In the genomic region with DNA sequence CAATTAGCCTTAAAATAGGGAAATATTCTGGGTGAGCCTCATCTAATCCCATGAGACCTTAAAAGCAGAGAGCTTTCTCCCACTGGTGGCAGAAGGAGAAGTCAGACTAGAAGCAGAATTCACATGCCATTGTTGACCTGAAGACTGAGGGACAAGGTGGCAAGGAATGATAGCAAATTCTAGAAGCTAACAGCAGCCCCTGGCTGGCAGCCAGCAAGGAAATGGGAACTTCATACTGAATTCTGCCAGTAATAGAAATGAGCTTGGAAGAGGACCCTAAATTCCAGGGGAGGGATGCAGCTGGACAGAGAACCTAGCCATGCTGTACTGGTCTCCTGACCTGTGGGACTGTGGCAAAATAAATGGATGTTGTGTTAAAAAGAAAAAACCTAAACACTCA, we compare ENCODE assay signal across 35 cellular contexts.
"Had no signal": no experiment of that assay in that cellular context is flagged by ENCODE, and none has a peak within 500 bp of the region (broad histone marks: within the 10 kb centered on the region; RNA-seq: fewer than 3 reads in every experiment).

No MANE protein-coding gene starts in this region.

- H3K9me3 ChIP-seq: breast epithelium, gastrocnemius medialis, pancreas, psoas muscle, sigmoid colon, tibial artery had no signal

- FAIRE-seq: endometrium, pancreas, TTC549 had no signal

- H3K27me3 ChIP-seq: breast epithelium, hepatocyte, pancreas, sigmoid colon had no signal

- H3K4me1 Mint-ChIP-seq: activated CD4-positive, alpha-beta memory T cell treated with anti-CD3 and anti-CD28 coated beads, Interleukin-2, amount 10 ng/mL, durations not matched to agents 7 days and 5 days; memory B cell; stimulated activated memory B cell treated with anti-CD40 and anti-IgM and Interleukin-4, amounts not matched to agents 10 μg/mL and 1 μg/mL and 100 μg/mL, for 72 hours had no signal

- H3K36me3 ChIP-seq: breast epithelium, gastrocnemius medialis, pancreas, sigmoid colon, stomach, tibial artery had no signal

- H3K9me3 Mint-ChIP-seq: activated naive CD4-positive, alpha-beta T cell treated with anti-CD3 and anti-CD28 coated beads, Interleukin-2, amount 50 U/mL, for 24 hours had no signal

- DNase-seq: activated CD4-positive, alpha-beta memory T cell treated with anti-CD3 and anti-CD28 coated beads, Interleukin-2, amount 10 ng/mL, durations not matched to agents 7 days and 5 days; activated CD4-positive, alpha-beta T cell treated with anti-CD3 and anti-CD28 coated beads for 48 hours; activated CD8-positive, alpha-beta memory T cell treated with anti-CD3 and anti-CD28 coated beads, Interleukin-2, amount 50 U/mL, for 48 hours; activated gamma-delta T cell; activated naive CD8-positive, alpha-beta T cell treated with anti-CD3 and anti-CD28 coated beads, Interleukin-2, amount 50 U/mL, for 24 hours; activated T-cell treated with anti-CD3 and anti-CD28 coated beads, Interleukin-2, amount 50 U/mL, for 24 hours; central memory CD4-positive, alpha-beta T cell; effector CD8-positive, alpha-beta T cell; erythroblast; gastrocnemius medialis; immature natural killer cell; midbrain; naive thymus-derived CD8-positive, alpha-beta T cell; nucleus accumbens; pancreas; psoas muscle; sigmoid colon; stimulated activated CD4-positive, alpha-beta T cell treated with anti-CD3 and anti-CD28 coated beads, Interleukin-1b, Interleukin-23, amount 100 ng/mL, for 48 hours; stimulated activated CD4-positive, alpha-beta T cell treated with anti-CD3 and anti-CD28 coated beads, Interleukin-4, amount 100 ng/mL, for 4 hours; stimulated activated CD8-positive, alpha-beta memory T cell treated with anti-CD3 and anti-CD28 coated beads, Interleukin-4, amount 100 ng/mL, for 48 hours; stomach; T-cell; tibial artery had no signal

- H3K27ac ChIP-seq: breast epithelium, gastrocnemius medialis, psoas muscle, sigmoid colon, stomach, tibial artery, VCaP had no signal

- H3K27ac Mint-ChIP-seq: activated CD4-positive, alpha-beta memory T cell treated with anti-CD3 and anti-CD28 coated beads, Interleukin-2, amount 10 ng/mL, durations not matched to agents 7 days and 5 days; activated naive CD4-positive, alpha-beta T cell treated with anti-CD3 and anti-CD28 coated beads, Interleukin-2, amount 50 U/mL, for 24 hours; activated naive CD8-positive, alpha-beta T cell treated with anti-CD3 and anti-CD28 coated beads, Interleukin-2, amount 50 U/mL, for 24 hours; activated T-cell treated with anti-CD3 and anti-CD28 coated beads, Interleukin-2, amount 50 U/mL, for 24 hours; memory B cell; stimulated activated memory B cell treated with anti-CD40 and anti-IgM and Interleukin-4, amounts not matched to agents 10 μg/mL and 1 μg/mL and 100 μg/mL, for 72 hours; T-cell; T-helper 2 cell treated with Interferon-gamma antibody and Interleukin-4, amounts not matched to agents 5 μg/mL and 100 μg/mL, for 36 hours had no signal

- ATAC-seq: activated CD4-positive, CD25-positive, alpha-beta regulatory T cell treated with anti-CD3 and anti-CD28 coated beads, Interleukin-2, amount 50 U/mL, for 24 hours; activated naive CD8-positive, alpha-beta T cell treated with anti-CD3 and anti-CD28 coated beads, Interleukin-2, amount 50 U/mL, for 24 hours; gastrocnemius medialis; naive thymus-derived CD8-positive, alpha-beta T cell; pancreas; psoas muscle; stimulated activated memory B cell treated with anti-CD40 and anti-IgM and Interleukin-4, amounts not matched to agents 10 μg/mL and 1 μg/mL and 100 μg/mL, for 72 hours; T-cell had no signal

- H3K4me3 Mint-ChIP-seq: activated CD4-positive, alpha-beta memory T cell treated with anti-CD3 and anti-CD28 coated beads, Interleukin-2, amount 10 ng/mL, durations not matched to agents 7 days and 5 days; activated naive CD4-positive, alpha-beta T cell treated with anti-CD3 and anti-CD28 coated beads, Interleukin-2, amount 50 U/mL, for 24 hours; activated naive CD8-positive, alpha-beta T cell treated with anti-CD3 and anti-CD28 coated beads, Interleukin-2, amount 50 U/mL, for 24 hours; activated T-cell treated with anti-CD3 and anti-CD28 coated beads, Interleukin-2, amount 50 U/mL, for 24 hours; immature natural killer cell; memory B cell; naive thymus-derived CD8-positive, alpha-beta T cell; neural crest cell; stimulated activated memory B cell treated with anti-CD40 and anti-IgM and Interleukin-4, amounts not matched to agents 10 μg/mL and 1 μg/mL and 100 μg/mL, for 72 hours; T-cell; T-helper 2 cell treated with Interferon-gamma antibody and Interleukin-4, amounts not matched to agents 5 μg/mL and 100 μg/mL, for 36 hours had no signal

- H3K4me3 ChIP-seq: breast epithelium, gastrocnemius medialis, hepatocyte, pancreas, psoas muscle, sigmoid colon, smooth muscle cell, stomach, tibial artery had no signal
